36 cellular contexts compared by ENCODE assay signal in the genomic region with DNA sequence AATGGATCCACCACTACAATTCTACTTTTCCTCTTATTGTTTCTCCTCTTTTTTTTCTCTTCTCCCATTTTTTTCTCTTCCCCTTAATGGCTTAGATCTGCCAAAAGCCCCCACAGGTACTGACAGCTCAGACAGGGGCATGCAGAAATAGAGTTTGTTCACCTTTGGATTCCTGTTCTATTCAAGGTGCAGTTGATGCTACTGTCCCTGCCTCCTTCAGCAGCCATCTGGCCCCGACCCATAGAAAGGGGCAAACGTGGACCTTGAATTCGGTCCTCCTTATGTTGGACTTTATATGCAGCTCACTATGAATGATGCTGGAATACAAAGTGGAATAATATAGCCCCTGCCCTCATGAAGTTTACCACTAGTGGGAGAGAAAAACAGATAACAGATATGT. TPM values are rescaled to one million over a fixed set of nuclear protein-coding genes. Genes with fewer than 3 reads are reported as not detected.
"Had no signal": no experiment of that assay in that cellular context is flagged by ENCODE, and none has a peak within 500 bp of the region (broad histone marks: within the 10 kb centered on the region; RNA-seq: fewer than 3 reads in every experiment).

No MANE protein-coding gene starts in this region.

- H3K36me3 ChIP-seq: adrenal gland, ascending aorta, brain microvascular endothelial cell, breast epithelium, cardiac muscle cell had no signal

- DNase-seq: activated effector memory CD4-positive, alpha-beta T cell treated with anti-CD3 and anti-CD28 coated beads, Interleukin-2, amount 50 U/mL, for 16 hours; activated effector memory CD4-positive, alpha-beta T cell treated with Interleukin-2 at 50 U/mL for 16 hours; activated gamma-delta T cell; activated gamma-delta T cell treated with Interleukin-2 at 50 U/mL for 16 hours; activated naive CD4-positive, alpha-beta T cell; activated naive CD4-positive, alpha-beta T cell treated with anti-CD3 and anti-CD28 coated beads for 36 hours; activated naive CD4-positive, alpha-beta T cell treated with anti-CD3 and anti-CD28 coated beads, Interleukin-2, amount 10 ng/mL, durations not matched to agents 7 days and 5 days; activated naive CD4-positive, alpha-beta T cell treated with anti-CD3 and anti-CD28 coated beads, Interleukin-2, amount 50 U/mL, for 16 hours; activated naive CD4-positive, alpha-beta T cell treated with Interleukin-2 at 50 U/mL for 16 hours; activated naive CD8-positive, alpha-beta T cell treated with anti-CD3 and anti-CD28 coated beads for 36 hours; activated naive CD8-positive, alpha-beta T cell treated with anti-CD3 and anti-CD28 coated beads, Interleukin-2, amount 10 ng/mL, durations not matched to agents 7 days and 5 days; activated naive CD8-positive, alpha-beta T cell treated with anti-CD3 and anti-CD28 coated beads, Interleukin-2, amount 50 U/mL, for 24 hours; activated T-cell treated with anti-CD3 and anti-CD28 coated beads, Interleukin-2, amount 50 U/mL, for 1 hour; activated T-cell treated with anti-CD3 and anti-CD28 coated beads, Interleukin-2, amount 50 U/mL, for 24 hours; activated T-cell treated with anti-CD3 and anti-CD28 coated beads, Interleukin-2, amount 50 U/mL, for 4 hours; activated T-cell treated with anti-CD3 and anti-CD28 coated beads, Interleukin-2, amount 50 U/mL, for 48 hours; activated T-cell treated with anti-CD3 and anti-CD28 coated beads, Interleukin-2, amount 50 U/mL, for 72 hours; adrenal gland; amniotic stem cell; amygdala; anterior cingulate cortex; aorta; body of pancreas; brain microvascular endothelial cell; caudate nucleus; central memory CD4-positive, alpha-beta T cell; cerebellar nuclear complex had no signal

- ATAC-seq: activated naive CD4-positive, alpha-beta T cell treated with anti-CD3 and anti-CD28 coated beads, Interleukin-2, amount 50 U/mL, for 72 hours; activated naive CD8-positive, alpha-beta T cell treated with anti-CD3 and anti-CD28 coated beads, Interleukin-2, amount 50 U/mL, for 24 hours; activated T-cell treated with anti-CD3 and anti-CD28 coated beads, Interleukin-2, amount 50 U/mL, for 4 hours; activated T-cell treated with anti-CD3 and anti-CD28 coated beads, Interleukin-2, amount 50 U/mL, for 72 hours; activated T-helper 17 cell treated with anti-CD3 and anti-CD28 coated beads, Interleukin-2, amount 50 U/mL, for 72 hours; body of pancreas had no signal

- H3K9me3 ChIP-seq: adrenal gland, ascending aorta, body of pancreas, breast epithelium had no signal

- H3K27ac ChIP-seq: adrenal gland, ascending aorta, body of pancreas, brain microvascular endothelial cell, breast epithelium, cardiac muscle cell had no signal

- H3K4me3 ChIP-seq: adrenal gland, ascending aorta, body of pancreas, breast epithelium, cardiac muscle cell had no signal

- H3K27me3 ChIP-seq: adrenal gland, ascending aorta, body of pancreas, brain microvascular endothelial cell, breast epithelium, cardiac muscle cell had no signal

- H3K4me1 ChIP-seq: adrenal gland, ascending aorta, body of pancreas, breast epithelium had no signal

RNA-seq across cellular contexts. Expression of a gene that starts 27.7 kb away (rescaled TPM):
- total RNA-seq: activated naive CD4-positive, alpha-beta T cell treated with anti-CD3 and anti-CD28 coated beads for 36 hours; activated naive CD8-positive, alpha-beta T cell treated with anti-CD3 and anti-CD28 coated beads for 36 hours; activated naive CD8-positive, alpha-beta T cell treated with anti-CD3 and anti-CD28 coated beads, Interleukin-2, amount 10 ng/mL, durations not matched to agents 7 days and 5 days; activated T-cell treated with anti-CD3 and anti-CD28 coated beads, Interleukin-2, amount 50 U/mL, for 4 hours; activated T-helper 1 cell treated with anti-CD3 and anti-CD28 coated beads, Interleukin-12 subunit alpha, Interleukin-12 subunit beta, Interleukin-2, Interleukin-4 antibody, amounts not matched to agents 30 ng/mL and 10 ng/mL and 1 ng/mL, durations not matched to agents 14 hours and 24 hours and 36 hours; activated T-helper 17 cell treated with anti-CD3 and anti-CD28 coated beads, Interleukin-2, amount 50 U/mL, for 72 hours; activated T-helper 2 cell treated with anti-CD3 and anti-CD28 coated beads, Interferon-gamma antibody, Interleukin-2, Interleukin-4, amounts not matched to agents 10 μg/mL and 5 μg/mL and 100 μg/mL, durations not matched to agents 14 hours and 24 hours and 36 hours; ascending aorta; bronchial epithelial cell; cardiac septum had no signal
- polyA plus RNA-seq: aorta had no signal
